ENCODE assay signal across 8 cellular contexts in the genomic region with DNA sequence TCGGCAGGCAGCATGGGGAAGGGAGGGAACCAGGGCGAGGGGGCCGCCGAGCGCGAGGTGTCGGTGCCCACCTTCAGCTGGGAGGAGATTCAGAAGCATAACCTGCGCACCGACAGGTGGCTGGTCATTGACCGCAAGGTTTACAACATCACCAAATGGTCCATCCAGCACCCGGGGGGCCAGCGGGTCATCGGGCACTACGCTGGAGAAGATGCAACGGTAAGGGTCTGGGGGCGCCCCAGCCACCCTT. TPM values are rescaled to one million over a fixed set of nuclear protein-coding genes. Genes with fewer than 3 reads are reported as not detected.
A peak's percentile ranks its signal among the peaks of the same experiment; 100 is the strongest.
DNase-seq lines count a peak whose midpoint lies in the region; ATAC-seq and TF ChIP-seq lines count a peak whose summit lies in the region.

No MANE protein-coding gene starts in this region.

- H3K27ac Mint-ChIP-seq in activated CD4-positive, alpha-beta T cell treated with anti-CD3 and anti-CD28 coated beads, Interleukin-2, amount 10 ng/mL, durations not matched to agents 7 days and 5 days, result peak overlapping the region; percentile 93
- H3K27ac Mint-ChIP-seq in activated naive CD4-positive, alpha-beta T cell treated with anti-CD3 and anti-CD28 coated beads, Interleukin-2, amount 50 U/mL, for 72 hours, result peak overlapping the region; percentile 19 to 77

- H3K4me1 ChIP-seq in thyroid gland, result peaks cover 22 to 29% of the 10 kb centered on the region in 2 donors

- WGBS in thyroid gland, 2 donors, result 0 to 3% methylated on average over 5 to 16 of the region's 16 CpGs

- DNase-seq in activated CD4-positive, alpha-beta T cell treated with anti-CD3 and anti-CD28 coated beads, Interleukin-2, amount 10 ng/mL, durations not matched to agents 7 days and 5 days, result no peak
- no peak for DNase-seq in activated CD4-positive, alpha-beta T cell treated with anti-CD3 and anti-CD28 coated beads, Interleukin-2, amount 50 U/mL, for 1 hour
- DNase-seq in activated naive CD4-positive, alpha-beta T cell treated with anti-CD3 and anti-CD28 coated beads, Interleukin-2, amount 50 U/mL, for 72 hours (ENCODE audit: low spot score in 2 of 2), result no peak
- DNase-seq in kidney epithelial cell (ENCODE audit: low read depth) (no peak), thyroid gland (no peak)
- no peak for DNase-seq in activated CD4-positive, alpha-beta T cell treated with anti-CD3 and anti-CD28 coated beads, Interleukin-2, amount 50 U/mL, for 48 hours

- H3K9me3 ChIP-seq in thyroid gland, result no peaks in the 10 kb centered on the region

- CTCF ChIA-PET in activated CD4-positive, alpha-beta T cell treated with anti-CD3 and anti-CD28 coated beads, Interleukin-2, amount 10 ng/mL, durations not matched to agents 7 days and 5 days (lab: Charles Lee), result interaction anchor here (0.8 to 3.3 kb wide), 8 partner anchors 10 to 280 kb away, joined by 3 to 42 read pairs (median 4); partner anchors contain the start of genes FADS1, FEN1 and TMEM258

- no peaks in the 10 kb centered on the region for H3K36me3 ChIP-seq in kidney epithelial cell (ENCODE audit: control insufficient read depth, insufficient read depth, low read length)
- H3K36me3 ChIP-seq in thyroid gland, result no peaks in the 10 kb centered on the region

- peaks cover 6% of the 10 kb centered on the region for H3K27me3 Mint-ChIP-seq in activated CD4-positive, alpha-beta T cell treated with anti-CD3 and anti-CD28 coated beads, Interleukin-2, amount 10 ng/mL, durations not matched to agents 7 days and 5 days

- peaks cover 46% of the 10 kb centered on the region for H3K4me1 Mint-ChIP-seq in activated CD4-positive, alpha-beta T cell treated with anti-CD3 and anti-CD28 coated beads, Interleukin-2, amount 10 ng/mL, durations not matched to agents 7 days and 5 days

- peak in 1 of 2 donors; percentile 10 for ATAC-seq in activated naive CD4-positive, alpha-beta T cell treated with anti-CD3 and anti-CD28 coated beads, Interleukin-2, amount 50 U/mL, for 72 hours
- ATAC-seq in HG03342 (IDR thresholded peaks at IDR 0.05; ENCODE audit: unreplicated experiment), result no peak
- ATAC-seq in GM18858 (IDR thresholded peaks at IDR 0.05; ENCODE audit: unreplicated experiment), result no peak

- H3K27ac ChIP-seq in thyroid gland, result peak overlapping the region; percentile 32 to 60 (median 51)

- POLR2A ChIA-PET in activated CD4-positive, alpha-beta T cell treated with anti-CD3 and anti-CD28 coated beads, Interleukin-2, amount 10 ng/mL, durations not matched to agents 7 days and 5 days (lab: Charles Lee), result interaction anchor here (0.6 to 2.3 kb wide), 2 partner anchors 12 to 31 kb away, joined by 3 to 9 read pairs; no protein-coding TSS in a partner anchor

- H3K27me3 ChIP-seq in kidney epithelial cell (ENCODE audit: control insufficient read depth, insufficient read depth, low read length) (no peaks in the 10 kb centered on the region), thyroid gland (no peaks in the 10 kb centered on the region)

- peak overlapping the region; percentile 84 for H3K4me3 ChIP-seq in kidney epithelial cell (ENCODE audit: low read depth, low read length)
- H3K4me3 ChIP-seq in thyroid gland (replicated peaks in 1 of 3), result peak overlapping the region; percentile 1 to 42 (median 42)

- intact Hi-C loops in thyroid gland (cut with DNase I), result loop anchor here (5.0 kb wide), 1 partner anchor 59 kb away; no protein-coding TSS in a partner anchor

- TF ChIP-seq CTCF in kidney epithelial cell (IDR thresholded peaks at IDR 0.05; ENCODE audit: insufficient read depth, low read length, poor library complexity, severe bottlenecking), result no peak
- TF ChIP-seq CTCF in thyroid gland (IDR thresholded peaks at IDR 0.05), result no peak

- H3K36me3 Mint-ChIP-seq in activated CD4-positive, alpha-beta T cell treated with anti-CD3 and anti-CD28 coated beads, Interleukin-2, amount 10 ng/mL, durations not matched to agents 7 days and 5 days (ENCODE audit: low read depth), result peaks cover 8% of the 10 kb centered on the region
- H3K36me3 Mint-ChIP-seq in activated naive CD4-positive, alpha-beta T cell treated with anti-CD3 and anti-CD28 coated beads, Interleukin-2, amount 50 U/mL, for 72 hours, result peaks cover under 1 to 9% of the 10 kb centered on the region in 2 donors

- H3K9me3 Mint-ChIP-seq in activated CD4-positive, alpha-beta T cell treated with anti-CD3 and anti-CD28 coated beads, Interleukin-2, amount 10 ng/mL, durations not matched to agents 7 days and 5 days, result no peaks in the 10 kb centered on the region
- H3K9me3 Mint-ChIP-seq in activated naive CD4-positive, alpha-beta T cell treated with anti-CD3 and anti-CD28 coated beads, Interleukin-2, amount 50 U/mL, for 72 hours, result no peaks in the 10 kb centered on the region

- peak overlapping the region; percentile 85 for H3K4me3 Mint-ChIP-seq in activated CD4-positive, alpha-beta T cell treated with anti-CD3 and anti-CD28 coated beads, Interleukin-2, amount 10 ng/mL, durations not matched to agents 7 days and 5 days

- no peak for TF ChIP-seq POLR2A in thyroid gland (IDR thresholded peaks at IDR 0.05)

RNA-seq across cellular contexts. Expression of gene FADS2, which starts 0.2 kb away (rescaled TPM):
- total RNA-seq in activated CD4-positive, alpha-beta T cell treated with anti-CD3 and anti-CD28 coated beads, Interleukin-2, amount 10 ng/mL, durations not matched to agents 7 days and 5 days, result 100 to 1,000 TPM; 128 to 135 TPM
- total RNA-seq in activated naive CD4-positive, alpha-beta T cell treated with anti-CD3 and anti-CD28 coated beads, Interleukin-2, amount 50 U/mL, for 72 hours, result 10 to 100 TPM; 42.6 to 55.1 TPM
- total RNA-seq in kidney epithelial cell (222 and 235 TPM in 2 replicates), thyroid gland (1 to 10 TPM; 2.8 to 9.3 (median 7.0) TPM)

RNA-seq across cellular contexts. Expression of gene FADS1, which starts 11.5 kb away (rescaled TPM):
- 10 to 100 TPM; 25.7 to 27.1 TPM for total RNA-seq in activated CD4-positive, alpha-beta T cell treated with anti-CD3 and anti-CD28 coated beads, Interleukin-2, amount 10 ng/mL, durations not matched to agents 7 days and 5 days
- total RNA-seq in activated naive CD4-positive, alpha-beta T cell treated with anti-CD3 and anti-CD28 coated beads, Interleukin-2, amount 50 U/mL, for 72 hours, result 10 to 100 TPM; 16.1 to 28.9 TPM
- total RNA-seq in kidney epithelial cell (94.5 and 96.3 TPM in 2 replicates), thyroid gland (10 to 100 TPM in 3 of 4 donors, 1 to 10 TPM in 1; 6.8 to 17.3 (median 13.9) TPM)

RNA-seq across cellular contexts. Expression of gene FEN1, which starts 35.6 kb away (rescaled TPM):
- 100 to 1,000 TPM in 1 of 2 experiments, 10 to 100 TPM in 1; 98.6 to 118 TPM for total RNA-seq in activated CD4-positive, alpha-beta T cell treated with anti-CD3 and anti-CD28 coated beads, Interleukin-2, amount 10 ng/mL, durations not matched to agents 7 days and 5 days
- 100 to 1,000 TPM in 1 of 2 donors, 10 to 100 TPM in 1; 80.5 to 104 TPM for total RNA-seq in activated naive CD4-positive, alpha-beta T cell treated with anti-CD3 and anti-CD28 coated beads, Interleukin-2, amount 50 U/mL, for 72 hours
- total RNA-seq in kidney epithelial cell, result 31.3 and 32.9 TPM in 2 replicates
- total RNA-seq in thyroid gland, result 1 to 10 TPM; 4.1 to 6.3 (median 5.2) TPM

RNA-seq across cellular contexts. Expression of gene TMEM258, which starts 35.9 kb away (rescaled TPM):
- total RNA-seq in activated CD4-positive, alpha-beta T cell treated with anti-CD3 and anti-CD28 coated beads, Interleukin-2, amount 10 ng/mL, durations not matched to agents 7 days and 5 days, result 100 to 1,000 TPM; 154 to 160 TPM
- total RNA-seq in activated naive CD4-positive, alpha-beta T cell treated with anti-CD3 and anti-CD28 coated beads, Interleukin-2, amount 50 U/mL, for 72 hours, result 100 to 1,000 TPM; 145 to 153 TPM
- total RNA-seq in kidney epithelial cell, result 75.8 and 135 TPM in 2 replicates
- 10 to 100 TPM; 28.0 to 57.9 (median 48.1) TPM for total RNA-seq in thyroid gland

Comparison
In these comparisons a context has a peak if more than half of its experiments do, and no peak if none do; other contexts are left out.
1. RNA of gene FADS2, which starts 0.2 kb away (total RNA-seq): 222 to 235 TPM in kidney epithelial cell, 128 to 135 TPM in activated CD4-positive, alpha-beta T cell treated with anti-CD3 and anti-CD28 coated beads, Interleukin-2, amount 10 ng/mL, durations not matched to agents 7 days and 5 days and 42.6 to 55.1 TPM in activated naive CD4-positive, alpha-beta T cell treated with anti-CD3 and anti-CD28 coated beads, Interleukin-2, amount 50 U/mL, for 72 hours; 2.8 to 9.3 TPM in thyroid gland; every median in the first group is over 4 times any median in the second.